In genomic region chr2:88165604-88166003, GRCh38 we compare ENCODE assay signal across 18 cellular contexts. TPM values are rescaled to one million over a fixed set of nuclear protein-coding genes. Genes with fewer than 3 reads are reported as not detected.
DNase-seq lines count a peak whose midpoint lies in the region; ATAC-seq and TF ChIP-seq lines count a peak whose summit lies in the region.
"Had no signal": no experiment of that assay in that cellular context is flagged by ENCODE, and none has a peak within 500 bp of the region (broad histone marks: within the 10 kb centered on the region; RNA-seq: fewer than 3 reads in every experiment).

No MANE protein-coding gene starts in this region.

- H3K27ac ChIP-seq in angular gyrus (ENCODE audit: low read depth, low read length): peak overlapping the region; percentile 75
- H3K27ac ChIP-seq in psoas muscle: peak overlapping the region; percentile 56
- peak overlapping the region; percentile 77 to 97 (median 87) for H3K27ac ChIP-seq in tibial nerve
- H3K27ac ChIP-seq: BLaER1 treated with 17β-estradiol and CSF1 and Interleukin-3, amounts not matched to agents 10 nM and 100 nM had no signal

- H3K9me3 ChIP-seq in psoas muscle (no peaks in the 10 kb centered on the region), tibial nerve (no peaks in the 10 kb centered on the region)

- H3K4me3 ChIP-seq in psoas muscle: peak overlapping the region; percentile 8
- no peak overlapping the region for H3K4me3 ChIP-seq in tibial nerve
- H3K4me3 ChIP-seq: BLaER1 treated with 17β-estradiol and CSF1 and Interleukin-3, amounts not matched to agents 10 nM and 100 nM had no signal

- ATAC-seq in psoas muscle: peak; percentile 40 to 83 (median 73)
- ATAC-seq in GM18858 (IDR thresholded peaks at IDR 0.05; ENCODE audit: unreplicated experiment): no peak
- no peak for ATAC-seq in GM18498 (IDR thresholded peaks at IDR 0.05; ENCODE audit: unreplicated experiment)

- H3K36me3 ChIP-seq in psoas muscle (ENCODE audit: insufficient read depth in 1 of 2, low read depth in 1 of 2) (no peaks in the 10 kb centered on the region), tibial nerve (no peaks in the 10 kb centered on the region)
- H3K36me3 ChIP-seq: BLaER1 treated with 17β-estradiol and CSF1 and Interleukin-3, amounts not matched to agents 10 nM and 100 nM had no signal

- no peak for TF ChIP-seq POLR2A in tibial nerve (IDR thresholded peaks at IDR 0.05)

- peak in 1 of 2 donors; percentile 71 for TF ChIP-seq EP300 in tibial nerve (IDR thresholded peaks at IDR 0.05)

- intact Hi-C loops in psoas muscle (cut with DNase I): no loop called here

- TF ChIP-seq CTCF in psoas muscle (IDR thresholded peaks at IDR 0.05) (no peak), tibial nerve (IDR thresholded peaks at IDR 0.05) (no peak)

- peaks cover 20% of the 10 kb centered on the region for H3K4me1 ChIP-seq in psoas muscle
- peaks cover 0 to 46% (median 26%) of the 10 kb centered on the region in 4 donors for H3K4me1 ChIP-seq in tibial nerve

- DNase-seq in fibroblast of gingiva (ENCODE audit: low read depth): peak; percentile 8
- DNase-seq in psoas muscle: no peak
- DNase-seq in tibial nerve (ENCODE audit: low spot score in 2 of 2): no peak
- no peak for DNase-seq in cerebellar cortex (ENCODE audit: low spot score)
- DNase-seq: DMS 273 treated with DMSO at 0.1 percent for 48 hours, H7, NCI-H1417 treated with DMSO at 0.1 percent for 48 hours, NCI-H2029 treated with DMSO at 0.1 percent for 48 hours, NCI-H510A treated with DMSO at 0.1 percent for 48 hours had no signal

- H3K27me3 ChIP-seq in psoas muscle (ENCODE audit: insufficient read depth in 3 of 3, low read length in 2 of 3): no peaks in the 10 kb centered on the region
- H3K27me3 ChIP-seq in tibial nerve: no peaks in the 10 kb centered on the region
- H3K27me3 ChIP-seq: BLaER1 treated with 17β-estradiol and CSF1 and Interleukin-3, amounts not matched to agents 10 nM and 100 nM had no signal

RNA-seq across cellular contexts. Expression of gene THNSL2, which starts 4.5 kb away (rescaled TPM):
- 10 to 100 TPM; 49.6 to 71.7 (median 58.0) TPM for total RNA-seq in psoas muscle
- polyA plus RNA-seq in psoas muscle: 10 to 100 TPM; 12.4 to 50.2 (median 40.3) TPM
- total RNA-seq in tibial nerve: 10 to 100 TPM; 11.4 to 36.3 (median 33.9) TPM
- total RNA-seq: Daoy, HT1080 had no signal

RNA-seq across cellular contexts. Expression of gene FABP1, which starts 37.7 kb away (rescaled TPM):
- total RNA-seq in psoas muscle (under 1 TPM in 3 of 4 donors, not detected in 1; 0.52 to 0.89 (median 0.65) TPM), tibial nerve (not detected)
- 1 to 10 TPM in 2 of 3 donors, not detected in 1; 1.6 to 4.5 TPM for polyA plus RNA-seq in psoas muscle
- total RNA-seq: Daoy, H7, HT1080, LHCN-M2, RPMI7951 had no signal
- polyA plus RNA-seq: IgD-negative memory B cell had no signal

Comparison
In these comparisons a context has a peak if more than half of its experiments do, and no peak if none do; other contexts are left out.
1. ATAC-seq: peak in psoas muscle (4 of 4); none in GM18858 (single experiment) and GM18498 (single experiment).
2. Peak in every context shown above with its lines, with median percentiles within 50 percentile points of each other: H3K27ac ChIP-seq.